8 cellular contexts compared by ENCODE assay signal in genomic region chr19:35267818-35268545, GRCh38. TPM values are rescaled to one million over a fixed set of nuclear protein-coding genes. Genes with fewer than 3 reads are reported as not detected.
DNase-seq lines count a peak whose midpoint lies in the region; ATAC-seq and TF ChIP-seq lines count a peak whose summit lies in the region.

No MANE protein-coding gene starts in this region.

- peaks cover 24 to 32% (median 29%) of the 10 kb centered on the region in 3 donors for H3K4me1 Mint-ChIP-seq in IgD-negative memory B cell
- peaks cover 43% of the 10 kb centered on the region for H3K4me1 Mint-ChIP-seq in activated naive CD4-positive, alpha-beta T cell treated with anti-CD3 and anti-CD28 coated beads, Interleukin-2, amount 10 ng/mL, durations not matched to agents 7 days and 5 days

- no peak for TF ChIP-seq EP300 in gastroesophageal sphincter (IDR thresholded peaks at IDR 0.05)

- peaks cover 0 to 31% of the 10 kb centered on the region in 2 donors for H3K36me3 ChIP-seq in gastroesophageal sphincter
- H3K36me3 ChIP-seq in thymus (ENCODE audit: control insufficient read depth, insufficient read depth), result peaks cover 28% of the 10 kb centered on the region

- TF ChIP-seq POLR2A in gastroesophageal sphincter (IDR thresholded peaks at IDR 0.05), result peak; percentile 85 to 88

- H3K9me3 Mint-ChIP-seq in IgD-negative memory B cell, result no peaks in the 10 kb centered on the region
- H3K9me3 Mint-ChIP-seq in activated naive CD4-positive, alpha-beta T cell treated with anti-CD3 and anti-CD28 coated beads, Interleukin-2, amount 10 ng/mL, durations not matched to agents 7 days and 5 days, result no peaks in the 10 kb centered on the region

- H3K36me3 Mint-ChIP-seq in IgD-negative memory B cell, result peaks cover 2% of the 10 kb centered on the region
- peaks cover 43% of the 10 kb centered on the region for H3K36me3 Mint-ChIP-seq in activated naive CD4-positive, alpha-beta T cell treated with anti-CD3 and anti-CD28 coated beads, Interleukin-2, amount 10 ng/mL, durations not matched to agents 7 days and 5 days

- no peak for TF ChIP-seq CTCF in gastroesophageal sphincter (IDR thresholded peaks at IDR 0.05)

- H3K9me3 ChIP-seq in gastroesophageal sphincter (no peaks in the 10 kb centered on the region), thymus (ENCODE audit: control insufficient read depth) (no peaks in the 10 kb centered on the region)

- peak overlapping the region; percentile 78 to 98 (median 95) for H3K27ac Mint-ChIP-seq in IgD-negative memory B cell
- peak overlapping the region; percentile 94 for H3K27ac Mint-ChIP-seq in activated naive CD4-positive, alpha-beta T cell treated with anti-CD3 and anti-CD28 coated beads, Interleukin-2, amount 10 ng/mL, durations not matched to agents 7 days and 5 days

- H3K4me1 ChIP-seq in gastroesophageal sphincter (peaks cover 0 to 58% (median 35%) of the 10 kb centered on the region in 3 donors), thymus (ENCODE audit: control insufficient read depth, insufficient read depth, low read length) (peaks cover 11% of the 10 kb centered on the region)

- peaks cover 5% of the 10 kb centered on the region for H3K27me3 Mint-ChIP-seq in IgD-negative memory B cell
- no peaks in the 10 kb centered on the region for H3K27me3 Mint-ChIP-seq in activated naive CD4-positive, alpha-beta T cell treated with anti-CD3 and anti-CD28 coated beads, Interleukin-2, amount 10 ng/mL, durations not matched to agents 7 days and 5 days

- CTCF ChIA-PET in activated naive CD4-positive, alpha-beta T cell treated with anti-CD3 and anti-CD28 coated beads, Interleukin-2, amount 10 ng/mL, durations not matched to agents 7 days and 5 days (lab: Charles Lee), result interaction anchor here (1.9 kb wide), 1 partner anchor 126 kb away, joined by 8 read pairs; no protein-coding TSS in a partner anchor

- 0 to 2% methylated on average over 2 to 16 of the region's 105 CpGs for WGBS in gastroesophageal sphincter (ENCODE audit: low coverage in 1 of 2), 2 donors
- under 1% methylated on average over 105 of the region's 105 CpGs for WGBS in thymus

- no peaks in the 10 kb centered on the region for H3K27me3 ChIP-seq in gastroesophageal sphincter
- H3K27me3 ChIP-seq in thymus (ENCODE audit: control insufficient read depth, insufficient read depth), result no peaks in the 10 kb centered on the region

- H3K4me3 Mint-ChIP-seq in IgD-negative memory B cell, result peak overlapping the region; percentile 91 to 96 (median 96)
- peak overlapping the region; percentile 88 for H3K4me3 Mint-ChIP-seq in activated naive CD4-positive, alpha-beta T cell treated with anti-CD3 and anti-CD28 coated beads, Interleukin-2, amount 10 ng/mL, durations not matched to agents 7 days and 5 days

- in situ Hi-C loops in SK-MEL-5 (cut with HindIII; ENCODE audit: low pct_unique_long_range_greater_than_20kb, low sequenced_read_pairs), result no loop called here

- H3K27ac ChIP-seq in gastroesophageal sphincter, result peak overlapping the region; percentile 79 to 96 (median 92)
- H3K27ac ChIP-seq in thymus (ENCODE audit: low read depth), result peak overlapping the region; percentile 99

- DNase-seq in COLO668 (lab: John Stamatoyannopoulos, UW; ENCODE audit: unreplicated experiment), result peak; percentile 88
- peak; percentile 60 for DNase-seq in SK-MEL-5 (ENCODE audit: low read depth, low spot score)
- peak; percentile 75 for DNase-seq in activated naive CD4-positive, alpha-beta T cell treated with anti-CD3 and anti-CD28 coated beads, Interleukin-2, amount 10 ng/mL, durations not matched to agents 7 days and 5 days
- peak in 46 of 56 donors; percentile 27 to 80 (median 60) for DNase-seq in nucleus accumbens (lab: John Stamatoyannopoulos, UW)

- peak; percentile 35 for ATAC-seq in GM21360 (IDR thresholded peaks at IDR 0.05; ENCODE audit: unreplicated experiment)
- ATAC-seq in gastroesophageal sphincter, result peak; percentile 83

- H3K4me3 ChIP-seq in gastroesophageal sphincter, result peak overlapping the region; percentile 71 to 94
- H3K4me3 ChIP-seq in thymus (ENCODE audit: low read length), result peak overlapping the region; percentile 94

RNA-seq across cellular contexts. Expression of gene USF2, which starts 0.8 kb away (rescaled TPM):
- 11.5 TPM for polyA plus RNA-seq in IgD-negative memory B cell
- total RNA-seq in SK-MEL-5 (2014; rRNA removed; shearing (Covaris generic)), result 78.1 and 82.7 TPM in 2 replicates
- 173 and 203 TPM in 2 replicates for polyA plus RNA-seq in SK-MEL-5 (2015; cell fraction: cytosol; rRNA removed)
- polyA plus RNA-seq in SK-MEL-5 (2015; cell fraction: nucleus; rRNA removed), result 130 TPM in 2 replicates
- total RNA-seq in gastroesophageal sphincter, result 100 to 1,000 TPM in 1 of 4 donors, 10 to 100 TPM in 3; 75.1 to 137 (median 93.0) TPM
- polyA plus RNA-seq in thymus, result 151 TPM

RNA-seq across cellular contexts. Expression of gene HAMP, which starts 14.3 kb away (rescaled TPM):
- not detected for polyA plus RNA-seq in IgD-negative memory B cell
- not detected in 2 replicates for total RNA-seq in SK-MEL-5 (2014; rRNA removed; shearing (Covaris generic))
- polyA plus RNA-seq in SK-MEL-5 (2015; cell fraction: cytosol; rRNA removed), result not detected in 2 replicates
- not detected in 2 replicates for polyA plus RNA-seq in SK-MEL-5 (2015; cell fraction: nucleus; rRNA removed)
- total RNA-seq in gastroesophageal sphincter, result not detected
- 6.8 TPM for polyA plus RNA-seq in thymus

RNA-seq across cellular contexts. Expression of gene LSR, which starts 19.2 kb away (rescaled TPM):
- 49.1 TPM for polyA plus RNA-seq in IgD-negative memory B cell
- total RNA-seq in SK-MEL-5 (2014; rRNA removed; shearing (Covaris generic)), result 0.98 and 1.2 TPM in 2 replicates
- 0.88 and 2.1 TPM in 2 replicates for polyA plus RNA-seq in SK-MEL-5 (2015; cell fraction: cytosol; rRNA removed)
- polyA plus RNA-seq in SK-MEL-5 (2015; cell fraction: nucleus; rRNA removed), result 1.3 TPM in 1 of 2 replicates, not detected in the other
- total RNA-seq in gastroesophageal sphincter, result 1 to 10 TPM; 3.3 to 6.6 (median 5.2) TPM
- polyA plus RNA-seq in thymus, result 20.1 TPM

RNA-seq across cellular contexts. Expression of gene MAG, which starts 24.0 kb away (rescaled TPM):
- polyA plus RNA-seq in IgD-negative memory B cell, result 0.25 TPM
- total RNA-seq in SK-MEL-5 (2014; rRNA removed; shearing (Covaris generic)), result not detected in 2 replicates
- 0.13 TPM in 1 of 2 replicates, not detected in the other for polyA plus RNA-seq in SK-MEL-5 (2015; cell fraction: cytosol; rRNA removed)
- not detected in 2 replicates for polyA plus RNA-seq in SK-MEL-5 (2015; cell fraction: nucleus; rRNA removed)
- under 1 TPM in 1 of 4 donors, not detected in 3; 0.40 TPM for total RNA-seq in gastroesophageal sphincter
- 0.41 TPM for polyA plus RNA-seq in thymus

RNA-seq across cellular contexts. Expression of gene FAM187B, which starts 39.4 kb away (rescaled TPM):
- not detected for polyA plus RNA-seq in IgD-negative memory B cell
- total RNA-seq in SK-MEL-5 (2014; rRNA removed; shearing (Covaris generic)), result not detected in 2 replicates
- polyA plus RNA-seq in SK-MEL-5 (2015; cell fraction: cytosol; rRNA removed), result not detected in 2 replicates
- polyA plus RNA-seq in SK-MEL-5 (2015; cell fraction: nucleus; rRNA removed), result not detected in 2 replicates
- not detected for total RNA-seq in gastroesophageal sphincter
- polyA plus RNA-seq in thymus, result 0.09 TPM

Comparison
In these comparisons a context has a peak if more than half of its experiments do, and no peak if none do; other contexts are left out.
1. Peak in every context shown above with its lines: DNase-seq, ATAC-seq, H3K4me3 ChIP-seq and H3K27ac ChIP-seq.